14 cellular contexts compared by ENCODE assay signal in genomic region chr5:60092671-60093422, GRCh38.
A peak's percentile ranks its signal among the peaks of the same experiment; 100 is the strongest.
DNase-seq lines count a peak whose midpoint lies in the region; ATAC-seq and TF ChIP-seq lines count a peak whose summit lies in the region.
"Had no signal": no experiment of that assay in that cellular context is flagged by ENCODE, and none has a peak within 500 bp of the region (broad histone marks: within the 10 kb centered on the region; RNA-seq: fewer than 3 reads in every experiment).

No MANE protein-coding gene starts in this region.

- TF ChIP-seq POLR2A in erythroblast (IDR thresholded peaks at IDR 0.05; ENCODE audit: low read length) = no peak

- peaks cover 0 to 17% (median 2%) of the 10 kb centered on the region in 11 donors for H3K9me3 ChIP-seq in heart right ventricle

- no peak overlapping the region for H3K27ac ChIP-seq in heart right ventricle
- H3K27ac ChIP-seq: 22Rv1, cardiac muscle cell had no signal

- WGBS in heart right ventricle, 2 donors = 80 to 81% methylated on average over 6 of the region's 6 CpGs

- H3K27me3 ChIP-seq in heart right ventricle = no peaks in the 10 kb centered on the region
- H3K27me3 ChIP-seq: cardiac muscle cell had no signal

- peak; percentile 7 for DNase-seq in DMS53 (lab: John Stamatoyannopoulos, UW)
- no peak for DNase-seq in DMS53 treated with DMSO at 0.1 percent for 48 hours (lab: John Stamatoyannopoulos, UW; ENCODE audit: unreplicated experiment)
- peak; percentile 79 for DNase-seq in fibroblast of peridontal ligament (ENCODE audit: extremely low read depth)
- peak; percentile 8 for DNase-seq in stromal cell of bone marrow (ENCODE audit: low read depth)
- no peak for DNase-seq in inferior parietal cortex (ENCODE audit: extremely low spot score)
- no peak for DNase-seq in erythroblast (lab: John Stamatoyannopoulos, UW)
- DNase-seq in heart right ventricle = no peak
- DNase-seq: activated CD8-positive, alpha-beta T cell treated with anti-CD3 and anti-CD28 coated beads, Interleukin-2, amount 10 ng/mL, durations not matched to agents 7 days and 5 days; activated gamma-delta T cell; MV-4-11; NK-92 treated with Interleukin-12 subunit alpha and Interleukin-12 subunit beta, amount 100 ng/mL, for 24 hours had no signal

- intact Hi-C loops in heart right ventricle (cut with DNase I) = no loop called here

- ATAC-seq in SK-N-SH treated with all-trans-retinoic acid at 6 μM for 48 hours = peak; percentile 45
- no peak for ATAC-seq in heart right ventricle
- ATAC-seq: activated CD8-positive, alpha-beta T cell treated with anti-CD3 and anti-CD28 coated beads, Interleukin-2, amount 10 ng/mL, durations not matched to agents 7 days and 5 days had no signal

- no peaks in the 10 kb centered on the region for H3K36me3 ChIP-seq in heart right ventricle
- H3K36me3 ChIP-seq: cardiac muscle cell had no signal

- H3K4me1 ChIP-seq in heart right ventricle = no peaks in the 10 kb centered on the region

- no peak for TF ChIP-seq CTCF in heart right ventricle (IDR thresholded peaks at IDR 0.05)

- no peak overlapping the region for H3K4me3 ChIP-seq in heart right ventricle
- H3K4me3 ChIP-seq: cardiac muscle cell had no signal

TF ChIP-seq in SK-N-SH treated with all-trans-retinoic acid at 6 μM for 48 hours, 23 proteins besides CTCF, POLR2A, EP300 and RAD21:
- TF ChIP-seq TCF4 (CRISPR knock-in tag; IDR thresholded peaks at IDR 0.05; ENCODE audit: borderline replicate concordance) = no peak
- no peak for TF ChIP-seq PPARA (CRISPR knock-in tag; IDR thresholded peaks at IDR 0.05; ENCODE audit: borderline replicate concordance)
- no peak for TF ChIP-seq POU6F1 (CRISPR knock-in tag; IDR thresholded peaks at IDR 0.05; ENCODE audit: borderline replicate concordance, low read depth)

Comparison
In these comparisons a context has a peak if more than half of its experiments do, and no peak if none do; other contexts are left out.
1. DNase-seq: peak in DMS53 (single experiment), fibroblast of peridontal ligament (single experiment) and stromal cell of bone marrow (single experiment); none in DMS53 treated with DMSO at 0.1 percent for 48 hours (single experiment), inferior parietal cortex (single experiment), erythroblast (0 of 2) and heart right ventricle (0 of 2).